Comparison of ENCODE assay signal across 1 cellular context in the genomic region with DNA sequence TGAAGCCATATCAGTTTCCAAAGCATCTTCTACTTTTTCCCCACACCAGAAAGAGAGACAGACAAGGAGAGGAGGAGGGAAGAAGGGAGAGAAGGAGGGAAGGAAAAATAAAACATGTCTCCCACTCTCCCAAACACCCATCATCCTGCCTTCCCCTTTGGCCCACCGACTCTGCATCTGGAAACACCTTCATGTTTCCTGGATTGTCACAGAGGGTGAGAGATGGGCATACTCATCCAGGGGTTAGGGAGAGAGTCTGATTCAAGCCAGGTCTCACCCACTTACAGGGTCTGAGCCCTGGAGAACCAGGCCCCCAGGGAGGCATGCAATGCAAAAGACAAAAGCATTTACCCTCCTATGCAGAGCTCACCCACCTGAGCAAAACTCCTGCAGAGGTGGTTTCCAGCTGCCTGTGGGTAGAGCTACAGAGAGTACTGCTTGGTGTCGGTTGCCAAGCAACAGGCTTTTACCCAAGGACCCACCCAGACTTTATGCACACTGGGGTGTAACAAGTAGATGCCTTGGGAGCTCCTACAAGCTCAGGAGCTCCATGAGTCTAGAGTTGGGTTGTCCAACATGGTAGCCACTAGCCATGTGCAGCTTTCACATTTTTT.
TF ChIP-seq lines count a peak whose summit lies in the region.

No MANE protein-coding gene starts in this region.

TF ChIP-seq in HEK293, 187 proteins besides CTCF, POLR2A, EP300 and RAD21 (continued from another document):
- no peak for TF ChIP-seq ZBTB21 (tag by site-specific recombination; IDR thresholded peaks at IDR 0.05)
